In the genomic region with DNA sequence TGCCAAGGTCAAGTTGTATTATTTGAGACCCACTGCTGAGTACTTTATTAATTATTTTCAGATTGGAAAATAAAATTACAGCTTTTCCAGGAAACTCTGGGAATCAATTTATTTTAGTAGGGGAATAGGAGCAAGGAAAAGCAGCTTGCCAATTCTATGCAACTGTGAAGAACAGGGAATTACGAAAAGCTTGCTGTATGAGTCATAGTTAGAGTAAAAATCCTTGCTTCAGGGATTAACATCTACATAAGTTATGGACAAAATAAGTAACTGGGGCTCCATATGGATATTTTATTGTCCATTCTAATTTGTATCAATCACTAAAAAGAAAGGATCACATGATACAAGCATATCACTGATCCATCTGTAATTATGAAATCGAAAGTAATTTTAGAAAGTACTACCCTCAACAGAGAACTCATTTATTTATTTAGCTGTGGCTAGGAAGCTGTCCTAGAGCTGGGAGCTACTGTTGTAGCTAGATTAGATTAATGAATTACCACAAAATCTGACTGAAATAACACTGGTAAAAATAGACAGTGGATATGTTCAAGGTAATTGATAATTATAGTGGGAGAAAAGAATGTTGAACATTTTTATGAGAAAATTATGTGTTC, we compare ENCODE assay signal across 10 cellular contexts.
DNase-seq lines count a peak whose midpoint lies in the region; ATAC-seq and TF ChIP-seq lines count a peak whose summit lies in the region.
"Had no signal": no experiment of that assay in that cellular context is flagged by ENCODE, and none has a peak within 500 bp of the region (broad histone marks: within the 10 kb centered on the region; RNA-seq: fewer than 3 reads in every experiment).

No MANE protein-coding gene starts in this region.

- no peaks in the 10 kb centered on the region for H3K9me3 Mint-ChIP-seq in endothelial cell (ENCODE audit: unreplicated experiment)
- H3K9me3 Mint-ChIP-seq: stimulated activated memory B cell treated with anti-CD40 and anti-IgM and Interleukin-4, amounts not matched to agents 10 μg/mL and 1 μg/mL and 100 μg/mL, for 72 hours had no signal

- H3K27ac Mint-ChIP-seq in endothelial cell (ENCODE audit: unreplicated experiment) = no peak overlapping the region
- H3K27ac Mint-ChIP-seq: stimulated activated memory B cell treated with anti-CD40 and anti-IgM and Interleukin-4, amounts not matched to agents 10 μg/mL and 1 μg/mL and 100 μg/mL, for 72 hours had no signal

- H3K27me3 Mint-ChIP-seq in endothelial cell (ENCODE audit: unreplicated experiment) = no peaks in the 10 kb centered on the region
- H3K27me3 Mint-ChIP-seq: stimulated activated memory B cell treated with anti-CD40 and anti-IgM and Interleukin-4, amounts not matched to agents 10 μg/mL and 1 μg/mL and 100 μg/mL, for 72 hours had no signal

- ATAC-seq in heart left ventricle (peak; percentile 47 to 63 (median 58)), upper lobe of right lung (peak; percentile 43), HG02610 (IDR thresholded peaks at IDR 0.05; ENCODE audit: unreplicated experiment) (no peak)
- ATAC-seq: stimulated activated memory B cell treated with anti-CD40 and anti-IgM and Interleukin-4, amounts not matched to agents 10 μg/mL and 1 μg/mL and 100 μg/mL, for 72 hours had no signal

- no peak for TF ChIP-seq POLR2A in heart left ventricle (IDR thresholded peaks at IDR 0.05)

- intact Hi-C loops in heart left ventricle (cut with DNase I) (no loop called here), cardiac septum (cut with DNase I) (no loop called here), left ventricle myocardium inferior (cut with micrococcal nuclease) (no loop called here), upper lobe of right lung (cut with DNase I) (no loop called here)

- H3K27ac ChIP-seq in heart left ventricle (peak overlapping the region in 9 of 12 donors; percentile 2 to 64 (median 50)), left ventricle myocardium inferior (replicated peaks) (peak overlapping the region; percentile 62), upper lobe of right lung (no peak overlapping the region)

- H3K36me3 ChIP-seq in heart left ventricle (no peaks in the 10 kb centered on the region), adipocyte (ENCODE audit: control insufficient read depth, insufficient read depth, low read length, severe bottlenecking) (no peaks in the 10 kb centered on the region), left ventricle myocardium inferior (no peaks in the 10 kb centered on the region), upper lobe of right lung (no peaks in the 10 kb centered on the region)

- H3K36me3 Mint-ChIP-seq in endothelial cell (ENCODE audit: low read depth, unreplicated experiment) = no peaks in the 10 kb centered on the region
- H3K36me3 Mint-ChIP-seq: stimulated activated memory B cell treated with anti-CD40 and anti-IgM and Interleukin-4, amounts not matched to agents 10 μg/mL and 1 μg/mL and 100 μg/mL, for 72 hours had no signal

- H3K4me3 ChIP-seq in heart left ventricle = peak overlapping the region in 8 of 12 donors; percentile 9 to 51 (median 31)
- H3K4me3 ChIP-seq in adipocyte (ENCODE audit: low read length) = peak overlapping the region; percentile 57
- H3K4me3 ChIP-seq in left ventricle myocardium inferior = peak overlapping the region; percentile 48
- H3K4me3 ChIP-seq in upper lobe of right lung = peak overlapping the region; percentile 27

- no peak overlapping the region for H3K4me3 Mint-ChIP-seq in endothelial cell (ENCODE audit: unreplicated experiment)
- H3K4me3 Mint-ChIP-seq: stimulated activated memory B cell treated with anti-CD40 and anti-IgM and Interleukin-4, amounts not matched to agents 10 μg/mL and 1 μg/mL and 100 μg/mL, for 72 hours had no signal

- DNase-seq in heart left ventricle (no peak), cardiac septum (ENCODE audit: low spot score) (no peak), adipocyte (ENCODE audit: low read depth) (peak; percentile 82), left ventricle myocardium inferior (no peak), upper lobe of right lung (no peak), CD1c-positive myeloid dendritic cell (ENCODE audit: extremely low spot score) (no peak), endothelial cell (ENCODE audit: low spot score) (no peak)
- DNase-seq: AML-193 had no signal

- H3K9me3 ChIP-seq in heart left ventricle = no peaks in the 10 kb centered on the region
- H3K9me3 ChIP-seq in adipocyte (ENCODE audit: control insufficient read depth, low read length) = no peaks in the 10 kb centered on the region
- H3K9me3 ChIP-seq in left ventricle myocardium inferior (replicated peaks) = no peaks in the 10 kb centered on the region
- no peaks in the 10 kb centered on the region for H3K9me3 ChIP-seq in upper lobe of right lung

- H3K4me1 Mint-ChIP-seq in endothelial cell (ENCODE audit: unreplicated experiment) = no peaks in the 10 kb centered on the region
- H3K4me1 Mint-ChIP-seq: stimulated activated memory B cell treated with anti-CD40 and anti-IgM and Interleukin-4, amounts not matched to agents 10 μg/mL and 1 μg/mL and 100 μg/mL, for 72 hours had no signal

- no peak overlapping the region for H3K9ac ChIP-seq in adipocyte (ENCODE audit: low read length)

- H3K27me3 ChIP-seq in heart left ventricle = no peaks in the 10 kb centered on the region
- no peaks in the 10 kb centered on the region for H3K27me3 ChIP-seq in adipocyte (replicated peaks; ENCODE audit: control insufficient read depth, insufficient read depth, low read length)
- no peaks in the 10 kb centered on the region for H3K27me3 ChIP-seq in left ventricle myocardium inferior (ENCODE audit: low read depth)
- no peaks in the 10 kb centered on the region for H3K27me3 ChIP-seq in upper lobe of right lung

- peaks cover 0 to 47% (median 19%) of the 10 kb centered on the region in 12 donors for H3K4me1 ChIP-seq in heart left ventricle
- H3K4me1 ChIP-seq in adipocyte (ENCODE audit: control insufficient read depth, insufficient read depth, low read length) = peaks cover 22% of the 10 kb centered on the region
- H3K4me1 ChIP-seq in left ventricle myocardium inferior = peaks cover 59% of the 10 kb centered on the region
- H3K4me1 ChIP-seq in upper lobe of right lung = no peaks in the 10 kb centered on the region

- WGBS in heart left ventricle, 4 donors = 10 to 32% (median 15%) methylated on average over 2 of the region's 2 CpGs

- no peak for TF ChIP-seq CTCF in heart left ventricle (IDR thresholded peaks at IDR 0.05)
- no peak for TF ChIP-seq CTCF in left ventricle myocardium inferior (IDR thresholded peaks at IDR 0.05; ENCODE audit: borderline replicate concordance)
- no peak for TF ChIP-seq CTCF in upper lobe of right lung (IDR thresholded peaks at IDR 0.05)
- TF ChIP-seq CTCF in endothelial cell (IDR thresholded peaks at IDR 0.05; ENCODE audit: unreplicated experiment) = no peak
